22 cellular contexts compared by ENCODE assay signal in genomic region chr5:126926152-126926551, GRCh38.
DNase-seq lines count a peak whose midpoint lies in the region; ATAC-seq and TF ChIP-seq lines count a peak whose summit lies in the region.
"Had no signal": no experiment of that assay in that cellular context is flagged by ENCODE, and none has a peak within 500 bp of the region (broad histone marks: within the 10 kb centered on the region; RNA-seq: fewer than 3 reads in every experiment).

No MANE protein-coding gene starts in this region.

- H3K4me3 ChIP-seq in cardiac muscle cell (no peak overlapping the region), fibroblast of the aortic adventitia (ENCODE audit: low read depth, low read length) (no peak overlapping the region), body of pancreas (no peak overlapping the region)
- H3K4me3 ChIP-seq: A549; BLaER1 treated with 17β-estradiol and CSF1 and Interleukin-3, amounts not matched to agents 10 nM and 100 nM had no signal

- H3K27me3 ChIP-seq in cardiac muscle cell (no peaks in the 10 kb centered on the region), body of pancreas (no peaks in the 10 kb centered on the region)
- H3K27me3 ChIP-seq: BE2C; BLaER1 treated with 17β-estradiol and CSF1 and Interleukin-3, amounts not matched to agents 10 nM and 100 nM had no signal

- peaks cover 26% of the 10 kb centered on the region for H3K4me1 Mint-ChIP-seq in WTC11
- H3K4me1 Mint-ChIP-seq: CD14-positive monocyte; CD8-positive, alpha-beta memory T cell had no signal

- no peaks in the 10 kb centered on the region for H3K36me3 Mint-ChIP-seq in WTC11
- H3K36me3 Mint-ChIP-seq: CD8-positive, alpha-beta memory T cell had no signal

- H3K4me1 ChIP-seq in cardiac muscle cell (ENCODE audit: low read depth) (peaks cover 23% of the 10 kb centered on the region), body of pancreas (peaks cover 4% of the 10 kb centered on the region)
- H3K4me1 ChIP-seq: A549, BE2C had no signal

- H3K9me3 Mint-ChIP-seq in WTC11: no peaks in the 10 kb centered on the region
- H3K9me3 Mint-ChIP-seq: CD14-positive monocyte; CD4-positive, alpha-beta T cell; CD8-positive, alpha-beta memory T cell had no signal

- WGBS in body of pancreas, 2 donors: 31 to 36% methylated on average over 2 of the region's 2 CpGs

- no peak overlapping the region; the same call in 1 of the 2 replicates for H3K27ac Mint-ChIP-seq in WTC11
- H3K27ac Mint-ChIP-seq: CD14-positive monocyte; CD4-positive, alpha-beta T cell had no signal

- intact Hi-C loops in Right ventricle myocardium inferior (cut with DNase I) (no loop called here), body of pancreas (cut with DNase I) (no loop called here)

- POLR2A ChIA-PET in WTC11 (lab: Charles Lee): interaction anchor here (1.2 kb wide), 1 partner anchor 11 kb away, joined by 3 read pairs; no protein-coding TSS in a partner anchor

- CTCF ChIA-PET in WTC11 (lab: Charles Lee): no interaction called here

- no peaks in the 10 kb centered on the region for H3K27me3 Mint-ChIP-seq in WTC11 (ENCODE audit: low read depth)
- H3K27me3 Mint-ChIP-seq: CD4-positive, alpha-beta T cell had no signal

- no peak for ATAC-seq in Right ventricle myocardium inferior
- ATAC-seq in WTC11: peak; percentile 58
- ATAC-seq in GM19455 (IDR thresholded peaks at IDR 0.05; ENCODE audit: unreplicated experiment): no peak
- ATAC-seq in body of pancreas: no peak
- ATAC-seq: A549 had no signal

- DNase-seq in cardiac muscle cell (ENCODE audit: low read depth in 1 of 2, low spot score in 1 of 2): peak in 1 of 2 donors; percentile 11
- DNase-seq in Right ventricle myocardium inferior (ENCODE audit: missing footprints): no peak
- DNase-seq in WTC11 (ENCODE audit: low spot score): no peak
- DNase-seq in fibroblast of the aortic adventitia (ENCODE audit: low read depth): peak; percentile 22
- DNase-seq in body of pancreas: no peak
- no peak for DNase-seq in NCI-H1436 (lab: John Stamatoyannopoulos, UW)
- DNase-seq: 8988T; ACHN; AML-193; BE2C; CD4-positive, alpha-beta T cell; CD8-positive, alpha-beta memory T cell; DMS 273 treated with DMSO at 0.1 percent for 48 hours; DMS79; EL; GF-D8; H7; HCEC 1CT had no signal

- H3K9me3 ChIP-seq in cardiac muscle cell (ENCODE audit: low read depth) (no peaks in the 10 kb centered on the region), body of pancreas (no peaks in the 10 kb centered on the region)
- H3K9me3 ChIP-seq: A549; BE2C; BLaER1 treated with 17β-estradiol and CSF1 and Interleukin-3, amounts not matched to agents 10 nM and 100 nM had no signal

- H3K27ac ChIP-seq in cardiac muscle cell (peak overlapping the region; percentile 16), body of pancreas (no peak overlapping the region)
- H3K27ac ChIP-seq: A549; BLaER1 treated with 17β-estradiol and CSF1 and Interleukin-3, amounts not matched to agents 10 nM and 100 nM had no signal

- TF ChIP-seq CTCF in cardiac muscle cell (IDR thresholded peaks at IDR 0.05; ENCODE audit: low read depth, low read length) (no peak), WTC11 (IDR thresholded peaks at IDR 0.05) (no peak), fibroblast of the aortic adventitia (IDR thresholded peaks at IDR 0.05; ENCODE audit: insufficient read depth, low read length) (no peak), body of pancreas (IDR thresholded peaks at IDR 0.05) (no peak)

- no peaks in the 10 kb centered on the region for H3K36me3 ChIP-seq in cardiac muscle cell
- H3K36me3 ChIP-seq in body of pancreas (replicated peaks in 1 of 2; ENCODE audit: insufficient read depth in 1 of 2, low read depth in 2 of 2): no peaks in the 10 kb centered on the region
- H3K36me3 ChIP-seq: BE2C had no signal

- TF ChIP-seq POLR2A in body of pancreas (IDR thresholded peaks at IDR 0.05): no peak

- H3K4me3 Mint-ChIP-seq in WTC11: no peak overlapping the region
- H3K4me3 Mint-ChIP-seq: CD14-positive monocyte; CD4-positive, alpha-beta T cell; CD8-positive, alpha-beta memory T cell had no signal

TF ChIP-seq in WTC11, 78 proteins besides CTCF, POLR2A, EP300 and RAD21 (continues in another document):
- TF ChIP-seq, protein P1, sequence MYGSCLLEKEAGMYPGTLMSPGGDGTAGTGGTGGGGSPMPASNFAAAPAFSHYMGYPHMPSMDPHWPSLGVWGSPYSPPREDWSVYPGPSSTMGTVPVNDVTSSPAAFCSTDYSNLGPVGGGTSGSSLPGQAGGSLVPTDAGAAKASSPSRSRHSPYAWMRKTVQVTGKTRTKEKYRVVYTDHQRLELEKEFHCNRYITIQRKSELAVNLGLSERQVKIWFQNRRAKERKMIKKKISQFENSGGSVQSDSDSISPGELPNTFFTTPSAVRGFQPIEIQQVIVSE (CRISPR knock-in tag; IDR thresholded peaks at IDR 0.05; ENCODE audit: borderline replicate concordance): no peak
- TF ChIP-seq MYBL2 (CRISPR knock-in tag; IDR thresholded peaks at IDR 0.05) (no peak), HMGA2 (CRISPR knock-in tag; IDR thresholded peaks at IDR 0.05) (no peak), ERG (CRISPR knock-in tag; IDR thresholded peaks at IDR 0.05) (no peak), ZNF232 (CRISPR knock-in tag; IDR thresholded peaks at IDR 0.05) (no peak), GTF2I (CRISPR knock-in tag; conservative IDR thresholded peaks at IDR 0.05) (no peak), RELA (CRISPR knock-in tag; IDR thresholded peaks at IDR 0.05; ENCODE audit: borderline replicate concordance) (no peak), NR3C1 (CRISPR knock-in tag; conservative IDR thresholded peaks at IDR 0.05; ENCODE audit: low read depth) (no peak), KAT7 (CRISPR knock-in tag; IDR thresholded peaks at IDR 0.05; ENCODE audit: borderline replicate concordance) (no peak), FOXJ3 (CRISPR knock-in tag; IDR thresholded peaks at IDR 0.05; ENCODE audit: borderline replicate concordance) (no peak)
- TF ChIP-seq, protein P2, sequence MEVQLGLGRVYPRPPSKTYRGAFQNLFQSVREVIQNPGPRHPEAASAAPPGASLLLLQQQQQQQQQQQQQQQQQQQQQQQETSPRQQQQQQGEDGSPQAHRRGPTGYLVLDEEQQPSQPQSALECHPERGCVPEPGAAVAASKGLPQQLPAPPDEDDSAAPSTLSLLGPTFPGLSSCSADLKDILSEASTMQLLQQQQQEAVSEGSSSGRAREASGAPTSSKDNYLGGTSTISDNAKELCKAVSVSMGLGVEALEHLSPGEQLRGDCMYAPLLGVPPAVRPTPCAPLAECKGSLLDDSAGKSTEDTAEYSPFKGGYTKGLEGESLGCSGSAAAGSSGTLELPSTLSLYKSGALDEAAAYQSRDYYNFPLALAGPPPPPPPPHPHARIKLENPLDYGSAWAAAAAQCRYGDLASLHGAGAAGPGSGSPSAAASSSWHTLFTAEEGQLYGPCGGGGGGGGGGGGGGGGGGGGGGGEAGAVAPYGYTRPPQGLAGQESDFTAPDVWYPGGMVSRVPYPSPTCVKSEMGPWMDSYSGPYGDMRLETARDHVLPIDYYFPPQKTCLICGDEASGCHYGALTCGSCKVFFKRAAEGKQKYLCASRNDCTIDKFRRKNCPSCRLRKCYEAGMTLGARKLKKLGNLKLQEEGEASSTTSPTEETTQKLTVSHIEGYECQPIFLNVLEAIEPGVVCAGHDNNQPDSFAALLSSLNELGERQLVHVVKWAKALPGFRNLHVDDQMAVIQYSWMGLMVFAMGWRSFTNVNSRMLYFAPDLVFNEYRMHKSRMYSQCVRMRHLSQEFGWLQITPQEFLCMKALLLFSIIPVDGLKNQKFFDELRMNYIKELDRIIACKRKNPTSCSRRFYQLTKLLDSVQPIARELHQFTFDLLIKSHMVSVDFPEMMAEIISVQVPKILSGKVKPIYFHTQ (CRISPR knock-in tag; IDR thresholded peaks at IDR 0.05): no peak
- TF ChIP-seq, protein P3, sequence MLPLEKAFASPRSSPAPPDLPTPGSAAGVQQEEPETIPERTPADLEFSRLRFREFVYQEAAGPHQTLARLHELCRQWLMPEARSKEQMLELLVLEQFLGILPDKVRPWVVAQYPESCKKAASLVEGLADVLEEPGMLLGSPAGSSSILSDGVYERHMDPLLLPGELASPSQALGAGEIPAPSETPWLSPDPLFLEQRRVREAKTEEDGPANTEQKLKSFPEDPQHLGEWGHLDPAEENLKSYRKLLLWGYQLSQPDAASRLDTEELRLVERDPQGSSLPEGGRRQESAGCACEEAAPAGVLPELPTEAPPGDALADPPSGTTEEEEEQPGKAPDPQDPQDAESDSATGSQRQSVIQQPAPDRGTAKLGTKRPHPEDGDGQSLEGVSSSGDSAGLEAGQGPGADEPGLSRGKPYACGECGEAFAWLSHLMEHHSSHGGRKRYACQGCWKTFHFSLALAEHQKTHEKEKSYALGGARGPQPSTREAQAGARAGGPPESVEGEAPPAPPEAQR (CRISPR knock-in tag; IDR thresholded peaks at IDR 0.05): no peak
- TF ChIP-seq, protein P4, sequence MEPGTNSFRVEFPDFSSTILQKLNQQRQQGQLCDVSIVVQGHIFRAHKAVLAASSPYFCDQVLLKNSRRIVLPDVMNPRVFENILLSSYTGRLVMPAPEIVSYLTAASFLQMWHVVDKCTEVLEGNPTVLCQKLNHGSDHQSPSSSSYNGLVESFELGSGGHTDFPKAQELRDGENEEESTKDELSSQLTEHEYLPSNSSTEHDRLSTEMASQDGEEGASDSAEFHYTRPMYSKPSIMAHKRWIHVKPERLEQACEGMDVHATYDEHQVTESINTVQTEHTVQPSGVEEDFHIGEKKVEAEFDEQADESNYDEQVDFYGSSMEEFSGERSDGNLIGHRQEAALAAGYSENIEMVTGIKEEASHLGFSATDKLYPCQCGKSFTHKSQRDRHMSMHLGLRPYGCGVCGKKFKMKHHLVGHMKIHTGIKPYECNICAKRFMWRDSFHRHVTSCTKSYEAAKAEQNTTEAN (CRISPR knock-in tag; IDR thresholded peaks at IDR 0.05): no peak
